20 cellular contexts compared by ENCODE assay signal in genomic region chr4:39227906-39228305, GRCh38. TPM values are rescaled to one million over a fixed set of nuclear protein-coding genes. Genes with fewer than 3 reads are reported as not detected.
A peak's percentile ranks its signal among the peaks of the same experiment; 100 is the strongest.
DNase-seq lines count a peak whose midpoint lies in the region; ATAC-seq, FAIRE-seq and TF ChIP-seq lines count a peak whose summit lies in the region.
"Had no signal": no experiment of that assay in that cellular context is flagged by ENCODE, and none has a peak within 500 bp of the region (broad histone marks: within the 10 kb centered on the region; RNA-seq: fewer than 3 reads in every experiment).

No MANE protein-coding gene starts in this region.

- no peak for DNase-seq in GM19239 (ENCODE audit: insufficient read length, low spot score)
- peak; percentile 38 for DNase-seq in astrocyte (ENCODE audit: low read depth)
- peak; percentile 79 to 80 for DNase-seq in dermis microvascular lymphatic vessel endothelial cell (ENCODE audit: low read depth in 2 of 2)
- no peak for DNase-seq in pancreas
- DNase-seq in CD8-positive, alpha-beta T cell: no peak
- DNase-seq in pons (ENCODE audit: low spot score): no peak
- DNase-seq in BE2C: no peak
- DNase-seq: Caco-2, DMS153, H7, Kasumi-1, MM.1S, NCI-H1092 treated with DMSO at 0.1 percent for 48 hours, NCI-H1694, NCI-H510A treated with DMSO at 0.1 percent for 48 hours, NCI-H82, PC-9 had no signal

- H3K27me3 ChIP-seq in astrocyte (ENCODE audit: insufficient read depth, low read length): no peaks in the 10 kb centered on the region
- H3K27me3 ChIP-seq in pancreas: no peaks in the 10 kb centered on the region
- no peaks in the 10 kb centered on the region for H3K27me3 ChIP-seq in CD8-positive, alpha-beta T cell (ENCODE audit: insufficient read depth, low read length)
- H3K27me3 ChIP-seq in BE2C: no peaks in the 10 kb centered on the region

- H3K4me3 Mint-ChIP-seq in astrocyte (ENCODE audit: unreplicated experiment): no peak overlapping the region
- no peak overlapping the region for H3K4me3 Mint-ChIP-seq in activated T-helper 17 cell treated with anti-CD3 and anti-CD28 coated beads, Interleukin-2, amount 50 U/mL, for 72 hours
- no peak overlapping the region for H3K4me3 Mint-ChIP-seq in CD8-positive, alpha-beta T cell
- H3K4me3 Mint-ChIP-seq: IgD-negative memory B cell had no signal

- H4K20me1 ChIP-seq in astrocyte (ENCODE audit: insufficient read depth, low read length): no peaks in the 10 kb centered on the region

- WGBS in pancreas, 2 donors: 46 to 47% methylated on average over 2 of the region's 2 CpGs

- CTCF ChIA-PET in CD8-positive, alpha-beta T cell (lab: Charles Lee): no interaction called here

- POLR2A ChIA-PET in CD8-positive, alpha-beta T cell (lab: Charles Lee): no interaction called here

- H3K36me3 ChIP-seq in astrocyte (ENCODE audit: insufficient read depth, low read length) (no peaks in the 10 kb centered on the region), pancreas (no peaks in the 10 kb centered on the region), BE2C (no peaks in the 10 kb centered on the region; the same call in 1 of the 2 replicates)
- no peaks in the 10 kb centered on the region for H3K36me3 ChIP-seq in CD8-positive, alpha-beta T cell (ENCODE audit: insufficient read depth, low read length)

- no peak overlapping the region for H3K27ac Mint-ChIP-seq in astrocyte (ENCODE audit: unreplicated experiment)
- no peak overlapping the region for H3K27ac Mint-ChIP-seq in activated T-helper 17 cell treated with anti-CD3 and anti-CD28 coated beads, Interleukin-2, amount 50 U/mL, for 72 hours
- no peak overlapping the region for H3K27ac Mint-ChIP-seq in CD8-positive, alpha-beta T cell
- H3K27ac Mint-ChIP-seq: IgD-negative memory B cell had no signal

- H3K9ac ChIP-seq in astrocyte (ENCODE audit: low read length): no peak overlapping the region

- no peak overlapping the region for H3K27ac ChIP-seq in astrocyte (ENCODE audit: low read depth, low read length)
- H3K27ac ChIP-seq in pancreas: no peak overlapping the region
- H3K27ac ChIP-seq in CD8-positive, alpha-beta T cell (ENCODE audit: low read depth, low read length): no peak overlapping the region
- H3K27ac ChIP-seq: C4-2B, PC-9 had no signal

- intact Hi-C loops in pancreas (cut with DNase I): no loop called here
- intact Hi-C loops in CD8-positive, alpha-beta T cell (cut with DNase I, micrococcal nuclease): no loop called here

- no peaks in the 10 kb centered on the region for H3K9me3 Mint-ChIP-seq in astrocyte (ENCODE audit: unreplicated experiment)
- H3K9me3 Mint-ChIP-seq in activated T-helper 17 cell treated with anti-CD3 and anti-CD28 coated beads, Interleukin-2, amount 50 U/mL, for 72 hours: no peaks in the 10 kb centered on the region
- no peaks in the 10 kb centered on the region for H3K9me3 Mint-ChIP-seq in CD8-positive, alpha-beta T cell
- H3K9me3 Mint-ChIP-seq: IgD-negative memory B cell had no signal

- H3K36me3 Mint-ChIP-seq in astrocyte (ENCODE audit: low read depth, unreplicated experiment): peaks cover 3% of the 10 kb centered on the region
- H3K36me3 Mint-ChIP-seq in activated T-helper 17 cell treated with anti-CD3 and anti-CD28 coated beads, Interleukin-2, amount 50 U/mL, for 72 hours (ENCODE audit: low read depth): peaks cover 6% of the 10 kb centered on the region
- peaks cover 25% of the 10 kb centered on the region for H3K36me3 Mint-ChIP-seq in CD8-positive, alpha-beta T cell

- H3K27me3 Mint-ChIP-seq in astrocyte (ENCODE audit: low read depth, unreplicated experiment): no peaks in the 10 kb centered on the region
- no peaks in the 10 kb centered on the region for H3K27me3 Mint-ChIP-seq in activated T-helper 17 cell treated with anti-CD3 and anti-CD28 coated beads, Interleukin-2, amount 50 U/mL, for 72 hours
- no peaks in the 10 kb centered on the region for H3K27me3 Mint-ChIP-seq in CD8-positive, alpha-beta T cell (ENCODE audit: low read depth)
- H3K27me3 Mint-ChIP-seq: IgD-negative memory B cell had no signal

- TF ChIP-seq CTCF in astrocyte (IDR thresholded peaks at IDR 0.05; ENCODE audit: insufficient read depth, low read depth, low read length) (no peak), pancreas (IDR thresholded peaks at IDR 0.05) (no peak), BE2C (IDR thresholded peaks at IDR 0.05; ENCODE audit: low read depth, low read length) (no peak)
- TF ChIP-seq CTCF in CD8-positive, alpha-beta T cell (IDR thresholded peaks at IDR 0.05): no peak

- H3K79me2 ChIP-seq in astrocyte (ENCODE audit: insufficient read depth, low read length): no peaks in the 10 kb centered on the region

- H2AFZ ChIP-seq in astrocyte (ENCODE audit: low read depth, low read length): no peak overlapping the region
- H2AFZ ChIP-seq: PC-9 had no signal

- H3K4me3 ChIP-seq in astrocyte (ENCODE audit: insufficient read depth, low read depth, low read length) (no peak overlapping the region), pancreas (no peak overlapping the region), BE2C (ENCODE audit: low read depth, low read length) (no peak overlapping the region)
- H3K4me3 ChIP-seq in CD8-positive, alpha-beta T cell (ENCODE audit: low read depth, low read length): no peak overlapping the region
- H3K4me3 ChIP-seq: PC-9 had no signal

- H3K9me3 ChIP-seq in astrocyte (ENCODE audit: insufficient read depth, low read depth, low read length) (no peaks in the 10 kb centered on the region), pancreas (no peaks in the 10 kb centered on the region), BE2C (no peaks in the 10 kb centered on the region)
- no peaks in the 10 kb centered on the region for H3K9me3 ChIP-seq in CD8-positive, alpha-beta T cell (ENCODE audit: low read length)
- H3K9me3 ChIP-seq: Caco-2 had no signal

- peak in 3 of 4 donors; percentile 4 to 40 (median 8) for ATAC-seq in pancreas
- no peak for ATAC-seq in activated T-helper 17 cell treated with anti-CD3 and anti-CD28 coated beads, Interleukin-2, amount 50 U/mL, for 72 hours (replicated peaks)
- ATAC-seq in CD8-positive, alpha-beta T cell: no peak

- H3K4me1 Mint-ChIP-seq in astrocyte (ENCODE audit: low read depth, unreplicated experiment): peaks cover 3% of the 10 kb centered on the region
- H3K4me1 Mint-ChIP-seq in activated T-helper 17 cell treated with anti-CD3 and anti-CD28 coated beads, Interleukin-2, amount 50 U/mL, for 72 hours: no peaks in the 10 kb centered on the region
- H3K4me1 Mint-ChIP-seq in CD8-positive, alpha-beta T cell (ENCODE audit: low read depth): no peaks in the 10 kb centered on the region
- H3K4me1 Mint-ChIP-seq: IgD-negative memory B cell had no signal

- FAIRE-seq in GM19239 (lab: Jason Lieb, UNC) (peak; percentile 51), astrocyte (lab: Jason Lieb, UNC) (no peak), pancreas (lab: Jason Lieb, UNC) (no peak)

- H3K4me2 ChIP-seq in astrocyte (ENCODE audit: low read length): peak overlapping the region; percentile 9
- H3K4me2 ChIP-seq: PC-9 had no signal

- H3K4me1 ChIP-seq in astrocyte (ENCODE audit: insufficient read depth, low read length) (no peaks in the 10 kb centered on the region), pancreas (peaks cover 0 to 5% (median 0%) of the 10 kb centered on the region in 3 donors), BE2C (no peaks in the 10 kb centered on the region)
- no peaks in the 10 kb centered on the region for H3K4me1 ChIP-seq in CD8-positive, alpha-beta T cell (ENCODE audit: insufficient read depth, low read length)
- H3K4me1 ChIP-seq: Caco-2 had no signal

RNA-seq across cellular contexts. Expression of gene WDR19, which starts 45.6 kb away (rescaled TPM):
- total RNA-seq in astrocyte: 14.1 and 18.0 TPM in 2 replicates
- total RNA-seq in dermis microvascular lymphatic vessel endothelial cell: 19.0 and 20.9 TPM in 2 replicates
- 10 to 100 TPM in 5 of 6 donors, 1 to 10 TPM in 1; 6.3 to 21.6 (median 12.8) TPM for total RNA-seq in pancreas
- 10 to 100 TPM; 22.8 to 41.3 TPM for polyA plus RNA-seq in pancreas
- 10 to 100 TPM; 10.4 to 13.9 TPM for total RNA-seq in activated T-helper 17 cell treated with anti-CD3 and anti-CD28 coated beads, Interleukin-2, amount 50 U/mL, for 72 hours
- total RNA-seq in CD8-positive, alpha-beta T cell: 10 to 100 TPM; 10.8 to 11.9 TPM
- 18.8 TPM for polyA plus RNA-seq in BE2C (2012; ENCODE audit: insufficient read depth, insufficient read length, low read depth)

Comparison
In these comparisons a context has a peak if more than half of its experiments do, and no peak if none do; other contexts are left out.
1. DNase-seq: peak in astrocyte (single experiment) and dermis microvascular lymphatic vessel endothelial cell (2 of 2); none in GM19239 (single experiment), pancreas (0 of 6), CD8-positive, alpha-beta T cell (0 of 7), pons (single experiment) and BE2C (single experiment).
2. ATAC-seq: peak in pancreas (3 of 4); none in activated T-helper 17 cell treated with anti-CD3 and anti-CD28 coated beads, Interleukin-2, amount 50 U/mL, for 72 hours (single experiment) and CD8-positive, alpha-beta T cell (single experiment).